In the genomic region with DNA sequence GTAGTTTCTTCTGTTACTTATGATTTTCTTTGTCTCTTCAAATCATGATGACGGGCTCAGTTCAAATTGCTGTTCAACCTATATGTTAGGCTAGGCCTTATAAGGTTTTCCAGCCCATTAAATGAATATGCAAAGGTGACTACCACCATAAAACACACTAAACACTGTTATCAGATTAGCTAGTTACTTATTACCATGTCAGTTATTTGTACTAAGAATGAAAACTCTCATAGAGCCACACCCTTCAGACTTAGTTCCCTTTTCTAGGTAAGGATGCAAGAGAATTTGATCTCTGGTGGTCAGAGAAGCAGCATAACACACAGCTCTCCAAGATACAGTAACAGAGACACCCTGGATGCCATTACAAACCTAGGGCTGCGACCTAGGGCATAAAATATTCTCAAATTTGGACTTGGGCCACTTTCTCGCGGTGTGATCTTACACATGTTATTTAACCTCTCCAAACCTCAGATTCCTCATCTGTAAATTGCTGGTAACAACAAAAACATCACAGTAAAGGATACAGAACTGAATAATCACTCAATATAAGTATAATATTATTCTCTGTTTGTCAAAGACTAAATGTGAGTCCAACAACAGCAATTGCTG, we compare ENCODE assay signal across 11 cellular contexts. TPM values are rescaled to one million over a fixed set of nuclear protein-coding genes. Genes with fewer than 3 reads are reported as not detected.
DNase-seq lines count a peak whose midpoint lies in the region; ATAC-seq and TF ChIP-seq lines count a peak whose summit lies in the region.
"Had no signal": no experiment of that assay in that cellular context is flagged by ENCODE, and none has a peak within 500 bp of the region (broad histone marks: within the 10 kb centered on the region; RNA-seq: fewer than 3 reads in every experiment).

No MANE protein-coding gene starts in this region.

- ATAC-seq in GM18861 (IDR thresholded peaks at IDR 0.05; ENCODE audit: unreplicated experiment) (peak; percentile 97), HG02759 (IDR thresholded peaks at IDR 0.05; ENCODE audit: unreplicated experiment) (peak; percentile 89), memory B cell (ENCODE audit: low read depth) (peak; percentile 92), gastroesophageal sphincter (no peak)
- ATAC-seq: GM23338 had no signal

- H3K4me1 Mint-ChIP-seq in memory B cell, result peaks cover 11% of the 10 kb centered on the region
- H3K4me1 Mint-ChIP-seq: GM23338 had no signal

- BruUV-seq in A673 (replicated peaks; lab: Mats Ljungman, UMichigan), result no TSS peak

- TF ChIP-seq EP300 in gastroesophageal sphincter (IDR thresholded peaks at IDR 0.05), result no peak

- POLR2A ChIA-PET in A673 (lab: Charles Lee; ENCODE audit: low non-redundant PET), result no interaction called here

- H3K4me3 Mint-ChIP-seq in memory B cell, result no peak overlapping the region
- H3K4me3 Mint-ChIP-seq: GM23338 had no signal

- no peaks in the 10 kb centered on the region for H3K27me3 ChIP-seq in A673 (replicated peaks; ENCODE audit: insufficient read depth, low read depth, low read length, poor library complexity)
- no peaks in the 10 kb centered on the region for H3K27me3 ChIP-seq in gastroesophageal sphincter
- H3K27me3 ChIP-seq: SJCRH30 had no signal

- intact Hi-C loops in A673 (cut with micrococcal nuclease; ENCODE audit: unreplicated experiment), result loop anchor here (10.0 kb wide), 1 partner anchor 75 kb away; no protein-coding TSS in a partner anchor

- 75 to 90% methylated on average over 3 to 4 of the region's 4 CpGs for WGBS in gastroesophageal sphincter (ENCODE audit: low coverage in 1 of 2), 2 donors

- H3K27ac ChIP-seq in A673 (ENCODE audit: low read depth, low read length, poor library complexity, severe bottlenecking) (no peak overlapping the region), gastroesophageal sphincter (no peak overlapping the region)
- H3K27ac ChIP-seq: SJCRH30 had no signal

- CTCF ChIA-PET in A673 (lab: Charles Lee), result no interaction called here

- H3K4me1 ChIP-seq in A673 (ENCODE audit: insufficient read depth, low read length, poor library complexity, severe bottlenecking), result no peaks in the 10 kb centered on the region
- H3K4me1 ChIP-seq in gastroesophageal sphincter, result no peaks in the 10 kb centered on the region
- H3K4me1 ChIP-seq: SJCRH30 had no signal

- H3K4me3 ChIP-seq in A673 (ENCODE audit: low read depth, low read length, poor library complexity, severe bottlenecking), result no peak overlapping the region
- no peak overlapping the region for H3K4me3 ChIP-seq in gastroesophageal sphincter
- H3K4me3 ChIP-seq: GM23338, SJCRH30 had no signal

- H3K27ac Mint-ChIP-seq in memory B cell, result peak overlapping the region; percentile 35
- H3K27ac Mint-ChIP-seq: GM23338 had no signal

- H3K36me3 Mint-ChIP-seq in memory B cell, result peaks cover 7% of the 10 kb centered on the region

- in situ Hi-C loops in ACHN (cut with HindIII; ENCODE audit: low pct_ligation_motif_present, low pct_unique_long_range_greater_than_20kb, low sequenced_read_pairs), result no loop called here

- DNase-seq in Kasumi-1 (lab: John Stamatoyannopoulos, UW) (peak; percentile 2 to 3), memory B cell (ENCODE audit: low spot score in 2 of 2) (no peak), A673 (ENCODE audit: low spot score) (no peak), T-helper 2 cell (no peak), ACHN (no peak)
- DNase-seq: NCI-H1105, SJCRH30 had no signal

- no peaks in the 10 kb centered on the region for H3K27me3 Mint-ChIP-seq in memory B cell

- H3K9me3 Mint-ChIP-seq in memory B cell, result no peaks in the 10 kb centered on the region
- H3K9me3 Mint-ChIP-seq: GM23338 had no signal

- TF ChIP-seq CTCF in A673 (conservative IDR thresholded peaks at IDR 0.05; ENCODE audit: low read depth, low read length) (no peak), gastroesophageal sphincter (IDR thresholded peaks at IDR 0.05) (no peak)

- H3K9me3 ChIP-seq in A673 (ENCODE audit: low read depth, low read length, poor library complexity, severe bottlenecking) (no peaks in the 10 kb centered on the region), gastroesophageal sphincter (no peaks in the 10 kb centered on the region)
- H3K9me3 ChIP-seq: SJCRH30 had no signal

- H3K36me3 ChIP-seq in A673 (ENCODE audit: insufficient read depth, low read length, poor library complexity, severe bottlenecking) (peaks cover 21% of the 10 kb centered on the region), gastroesophageal sphincter (peaks cover 0 to 79% of the 10 kb centered on the region in 2 donors)

- TF ChIP-seq POLR2A in gastroesophageal sphincter (IDR thresholded peaks at IDR 0.05), result no peak

RNA-seq across cellular contexts. Expression of a gene that starts 35.6 kb away (rescaled TPM):
- total RNA-seq in A673 (2021) (24.3 and 30.5 TPM in 2 replicates), gastroesophageal sphincter (10 to 100 TPM; 13.2 to 37.9 (median 25.3) TPM)

RNA-seq across cellular contexts. Expression of a gene that starts 36.0 kb away (rescaled TPM):
- total RNA-seq in A673 (2021), result 173 and 175 TPM in 2 replicates
- 10 to 100 TPM; 43.6 to 82.4 (median 64.8) TPM for total RNA-seq in gastroesophageal sphincter

Comparison
In these comparisons a context has a peak if more than half of its experiments do, and no peak if none do; other contexts are left out.
1. DNase-seq: peak in Kasumi-1 (2 of 2); none in memory B cell (0 of 2), A673 (single experiment), T-helper 2 cell (0 of 5) and ACHN (single experiment).